ENCODE assay signal across 8 cellular contexts in genomic region chr3:195162033-195162669, GRCh38.
DNase-seq lines count a peak whose midpoint lies in the region; ATAC-seq and TF ChIP-seq lines count a peak whose summit lies in the region.

No MANE protein-coding gene starts in this region.

- peaks cover 44% of the 10 kb centered on the region for H3K4me1 ChIP-seq in mesodermal cell (ENCODE audit: control insufficient read depth, insufficient read depth, low read length, poor library complexity, severe bottlenecking)

- H3K9me3 ChIP-seq in mesodermal cell (ENCODE audit: control insufficient read depth, low read length) = no peaks in the 10 kb centered on the region
- H3K9me3 ChIP-seq in WERI-Rb-1 (ENCODE audit: severe bottlenecking) = no peaks in the 10 kb centered on the region

- TF ChIP-seq CTCF in GM10248 (IDR thresholded peaks at IDR 0.05; ENCODE audit: control extremely low read depth, extremely low read depth, low read depth, missing control alignments) (no peak), WERI-Rb-1 (IDR thresholded peaks at IDR 0.05; ENCODE audit: low read depth, low read length) (no peak)

- DNase-seq in GM10248 (ENCODE audit: extremely low spot score) (peak; percentile 61), UCSD-AML1 (lab: John Stamatoyannopoulos, UW; ENCODE audit: unreplicated experiment) (peak; percentile 91), WERI-Rb-1 (no peak), SIG-M5 (lab: John Stamatoyannopoulos, UW) (no peak), A172 (ENCODE audit: low spot score) (no peak)

- H3K4me3 ChIP-seq in mesodermal cell (ENCODE audit: extremely low read depth, insufficient read depth, low read length, poor library complexity, severe bottlenecking) = no peak overlapping the region
- H3K4me3 ChIP-seq in WERI-Rb-1 (ENCODE audit: low read depth, low read length) = no peak overlapping the region

- 90 to 93% methylated on average over 12 to 13 of the region's 15 CpGs for WGBS in mesodermal cell (ENCODE audit: insufficient coverage in 2 of 2), 2 experiments

- no peaks in the 10 kb centered on the region for H3K27me3 ChIP-seq in WERI-Rb-1 (ENCODE audit: insufficient read depth, low read depth, severe bottlenecking)

- POLR2A ChIA-PET in GM10248 (lab: Yijun Ruan, JAX) = no interaction called here

- CTCF ChIA-PET in GM10248 (lab: Yijun Ruan, JAX) = interaction anchor here (0.8 to 1.8 kb wide), 3 partner anchors 9 to 33 kb away, joined by 3 to 4 read pairs (median 4); no protein-coding TSS in a partner anchor

- H3K27ac ChIP-seq in mesodermal cell (ENCODE audit: low read depth, low read length, severe bottlenecking) = peak overlapping the region; percentile 60
- no peak overlapping the region for H3K27ac ChIP-seq in WERI-Rb-1

- ATAC-seq in GM21786 (IDR thresholded peaks at IDR 0.05; ENCODE audit: unreplicated experiment) (peak; percentile 69), HG02870 (IDR thresholded peaks at IDR 0.05; ENCODE audit: unreplicated experiment) (no peak)

- no peaks in the 10 kb centered on the region for H3K36me3 ChIP-seq in mesodermal cell (ENCODE audit: control insufficient read depth, insufficient read depth, low read length)
- no peaks in the 10 kb centered on the region for H3K36me3 ChIP-seq in WERI-Rb-1

Comparison
In these comparisons a context has a peak if more than half of its experiments do, and no peak if none do; other contexts are left out.
1. DNase-seq: peak in GM10248 (single experiment) and UCSD-AML1 (single experiment); none in WERI-Rb-1 (single experiment), SIG-M5 (single experiment) and A172 (single experiment).